ENCODE assay signal across 1 cellular context in the genomic region with DNA sequence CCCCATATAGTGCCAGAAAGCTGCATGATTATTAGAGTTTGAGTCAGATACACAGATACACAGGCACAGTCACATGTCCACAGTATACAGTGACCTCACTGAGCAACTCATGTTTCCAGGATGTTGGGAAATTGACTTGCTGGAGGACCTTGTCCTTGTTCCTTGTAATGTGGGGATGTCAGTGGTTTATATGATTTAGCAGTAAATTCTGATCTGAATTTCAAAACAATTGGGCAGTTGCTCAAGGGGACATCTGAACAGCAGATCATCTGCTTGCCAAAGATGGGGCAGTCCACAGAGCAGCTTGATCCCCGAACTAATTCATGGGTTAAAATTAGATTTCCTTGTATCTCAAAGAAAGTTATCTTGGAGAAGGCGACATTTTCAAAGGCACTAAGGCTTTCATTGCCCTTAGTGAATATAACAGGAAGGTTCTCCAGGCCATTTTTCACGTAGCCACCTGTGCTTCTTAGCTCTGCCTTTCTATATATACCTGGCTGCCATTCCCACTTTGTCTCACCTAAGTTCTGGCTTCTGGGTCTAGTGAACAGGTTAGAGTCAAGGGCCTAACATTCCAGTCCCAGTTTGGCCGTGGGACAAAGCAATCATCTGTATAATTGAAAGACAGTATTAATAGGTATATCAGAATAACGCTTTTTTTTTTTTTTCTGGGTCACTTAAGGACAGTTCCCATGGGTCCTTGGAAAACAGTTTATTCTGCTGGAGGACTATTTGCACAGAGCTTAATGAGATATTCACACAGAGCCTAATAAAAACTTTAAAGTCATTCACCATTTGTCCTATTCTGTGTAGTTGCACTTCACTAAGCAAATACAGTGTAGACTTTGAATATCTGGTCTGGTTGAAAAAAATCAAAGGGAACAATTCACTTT.
TF ChIP-seq lines count a peak whose summit lies in the region.

No MANE protein-coding gene starts in this region.

TF ChIP-seq in HepG2, 621 proteins besides CTCF, POLR2A, EP300 and RAD21 (continued from another document and continues in another):
- TF ChIP-seq, protein P1, sequence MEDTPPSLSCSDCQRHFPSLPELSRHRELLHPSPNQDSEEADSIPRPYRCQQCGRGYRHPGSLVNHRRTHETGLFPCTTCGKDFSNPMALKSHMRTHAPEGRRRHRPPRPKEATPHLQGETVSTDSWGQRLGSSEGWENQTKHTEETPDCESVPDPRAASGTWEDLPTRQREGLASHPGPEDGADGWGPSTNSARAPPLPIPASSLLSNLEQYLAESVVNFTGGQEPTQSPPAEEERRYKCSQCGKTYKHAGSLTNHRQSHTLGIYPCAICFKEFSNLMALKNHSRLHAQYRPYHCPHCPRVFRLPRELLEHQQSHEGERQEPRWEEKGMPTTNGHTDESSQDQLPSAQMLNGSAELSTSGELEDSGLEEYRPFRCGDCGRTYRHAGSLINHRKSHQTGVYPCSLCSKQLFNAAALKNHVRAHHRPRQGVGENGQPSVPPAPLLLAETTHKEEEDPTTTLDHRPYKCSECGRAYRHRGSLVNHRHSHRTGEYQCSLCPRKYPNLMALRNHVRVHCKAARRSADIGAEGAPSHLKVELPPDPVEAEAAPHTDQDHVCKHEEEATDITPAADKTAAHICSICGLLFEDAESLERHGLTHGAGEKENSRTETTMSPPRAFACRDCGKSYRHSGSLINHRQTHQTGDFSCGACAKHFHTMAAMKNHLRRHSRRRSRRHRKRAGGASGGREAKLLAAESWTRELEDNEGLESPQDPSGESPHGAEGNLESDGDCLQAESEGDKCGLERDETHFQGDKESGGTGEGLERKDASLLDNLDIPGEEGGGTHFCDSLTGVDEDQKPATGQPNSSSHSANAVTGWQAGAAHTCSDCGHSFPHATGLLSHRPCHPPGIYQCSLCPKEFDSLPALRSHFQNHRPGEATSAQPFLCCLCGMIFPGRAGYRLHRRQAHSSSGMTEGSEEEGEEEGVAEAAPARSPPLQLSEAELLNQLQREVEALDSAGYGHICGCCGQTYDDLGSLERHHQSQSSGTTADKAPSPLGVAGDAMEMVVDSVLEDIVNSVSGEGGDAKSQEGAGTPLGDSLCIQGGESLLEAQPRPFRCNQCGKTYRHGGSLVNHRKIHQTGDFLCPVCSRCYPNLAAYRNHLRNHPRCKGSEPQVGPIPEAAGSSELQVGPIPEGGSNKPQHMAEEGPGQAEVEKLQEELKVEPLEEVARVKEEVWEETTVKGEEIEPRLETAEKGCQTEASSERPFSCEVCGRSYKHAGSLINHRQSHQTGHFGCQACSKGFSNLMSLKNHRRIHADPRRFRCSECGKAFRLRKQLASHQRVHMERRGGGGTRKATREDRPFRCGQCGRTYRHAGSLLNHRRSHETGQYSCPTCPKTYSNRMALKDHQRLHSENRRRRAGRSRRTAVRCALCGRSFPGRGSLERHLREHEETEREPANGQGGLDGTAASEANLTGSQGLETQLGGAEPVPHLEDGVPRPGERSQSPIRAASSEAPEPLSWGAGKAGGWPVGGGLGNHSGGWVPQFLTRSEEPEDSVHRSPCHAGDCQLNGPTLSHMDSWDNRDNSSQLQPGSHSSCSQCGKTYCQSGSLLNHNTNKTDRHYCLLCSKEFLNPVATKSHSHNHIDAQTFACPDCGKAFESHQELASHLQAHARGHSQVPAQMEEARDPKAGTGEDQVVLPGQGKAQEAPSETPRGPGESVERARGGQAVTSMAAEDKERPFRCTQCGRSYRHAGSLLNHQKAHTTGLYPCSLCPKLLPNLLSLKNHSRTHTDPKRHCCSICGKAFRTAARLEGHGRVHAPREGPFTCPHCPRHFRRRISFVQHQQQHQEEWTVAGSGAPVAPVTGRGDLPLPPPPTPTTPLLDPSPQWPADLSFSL (CRISPR knock-in tag; IDR thresholded peaks at IDR 0.05), result no peak
- TF ChIP-seq KLF12 (CRISPR knock-in tag; IDR thresholded peaks at IDR 0.05; ENCODE audit: borderline replicate concordance) (0 out of 2 replicates have a peak, but pooled peaks have one; percentile 32), ZNF703 (CRISPR knock-in tag; IDR thresholded peaks at IDR 0.05; ENCODE audit: borderline replicate concordance) (no peak), ZNF781 (CRISPR knock-in tag; IDR thresholded peaks at IDR 0.05; ENCODE audit: borderline replicate concordance, not compliant biosample characterization) (no peak), ZNF572 (CRISPR knock-in tag; IDR thresholded peaks at IDR 0.05) (no peak), NPAS2 (CRISPR knock-in tag; IDR thresholded peaks at IDR 0.05; ENCODE audit: borderline replicate concordance) (no peak), HOXA5 (CRISPR knock-in tag; IDR thresholded peaks at IDR 0.05) (peak; percentile 52; the same call in 1 of the 2 replicates), FOXC1 (CRISPR knock-in tag; IDR thresholded peaks at IDR 0.05; ENCODE audit: borderline replicate concordance) (no peak; the same call in 1 of the 2 replicates), SMAD1 (CRISPR knock-in tag; IDR thresholded peaks at IDR 0.05; ENCODE audit: borderline replicate concordance, low read depth) (no peak), ZSCAN9 (CRISPR knock-in tag; IDR thresholded peaks at IDR 0.05; ENCODE audit: borderline replicate concordance) (0 out of 2 replicates have a peak, but pooled peaks have one; percentile 20), ZNF460 (CRISPR knock-in tag; IDR thresholded peaks at IDR 0.05; ENCODE audit: borderline replicate concordance) (no peak), ZNF615 (CRISPR knock-in tag; IDR thresholded peaks at IDR 0.05; ENCODE audit: borderline replicate concordance) (no peak; the same call in 1 of the 2 replicates), SMARCC2 (IDR thresholded peaks at IDR 0.05) (0 out of 2 replicates have a peak, but pooled peaks have one; percentile 3), ZNF883 (CRISPR knock-in tag; IDR thresholded peaks at IDR 0.05; ENCODE audit: not compliant biosample characterization) (no peak), ZNF674 (CRISPR knock-in tag; IDR thresholded peaks at IDR 0.05; ENCODE audit: low read depth) (no peak), ZFY (CRISPR knock-in tag; IDR thresholded peaks at IDR 0.05) (peak; percentile 43; the same call in 1 of the 2 replicates), AKAP8 (CRISPR knock-in tag; IDR thresholded peaks at IDR 0.05) (peak; percentile 82), CHD4 (IDR thresholded peaks at IDR 0.05; ENCODE audit: borderline replicate concordance, low read length) (peak; percentile 85), MEIS2 (CRISPR knock-in tag; IDR thresholded peaks at IDR 0.05) (no peak; the same call in 1 of the 2 replicates), CAMTA2 (CRISPR knock-in tag; IDR thresholded peaks at IDR 0.05; ENCODE audit: borderline replicate concordance) (no peak), ISL2 (CRISPR knock-in tag; IDR thresholded peaks at IDR 0.05) (peak; percentile 78), TEAD2 (CRISPR knock-in tag; IDR thresholded peaks at IDR 0.05) (no peak), NFE2L2 (IDR thresholded peaks at IDR 0.05; ENCODE audit: low read length) (no peak), AHR (CRISPR knock-in tag; IDR thresholded peaks at IDR 0.05) (no peak; the same call in 1 of the 2 replicates), CBX5 (CRISPR knock-in tag; IDR thresholded peaks at IDR 0.05; ENCODE audit: borderline replicate concordance) (no peak; the same call in 1 of the 2 replicates), RBM22 (optimal IDR thresholded peaks at IDR 0.05; ENCODE audit: low read length) (no peak), ZNF510 (CRISPR knock-in tag; IDR thresholded peaks at IDR 0.05; ENCODE audit: low read depth) (peak; percentile 94; the same call in 1 of the 2 replicates), ZNF468 (CRISPR knock-in tag; IDR thresholded peaks at IDR 0.05) (no peak; the same call in 1 of the 2 replicates), MED1 (CRISPR knock-in tag; IDR thresholded peaks at IDR 0.05) (peak; percentile 78), ZBTB21 (CRISPR knock-in tag; IDR thresholded peaks at IDR 0.05) (peak; percentile 77), U2AF1 (optimal IDR thresholded peaks at IDR 0.05; ENCODE audit: low read depth, low read length) (no peak), ZFX (CRISPR knock-in tag; IDR thresholded peaks at IDR 0.05; ENCODE audit: low read depth) (peak; percentile 70), SRSF9 (IDR thresholded peaks at IDR 0.05; ENCODE audit: borderline replicate concordance, insufficient read depth, low read depth, low read length, poor library complexity, severe bottlenecking) (no peak), PLRG1 (conservative IDR thresholded peaks at IDR 0.05) (no peak), ZNF772 (CRISPR knock-in tag; IDR thresholded peaks at IDR 0.05) (no peak), TGIF2 (CRISPR knock-in tag; IDR thresholded peaks at IDR 0.05) (no peak), YEATS2 (CRISPR knock-in tag; IDR thresholded peaks at IDR 0.05; ENCODE audit: borderline replicate concordance) (peak; percentile 52; the same call in 1 of the 2 replicates)
- TF ChIP-seq, protein P2, sequence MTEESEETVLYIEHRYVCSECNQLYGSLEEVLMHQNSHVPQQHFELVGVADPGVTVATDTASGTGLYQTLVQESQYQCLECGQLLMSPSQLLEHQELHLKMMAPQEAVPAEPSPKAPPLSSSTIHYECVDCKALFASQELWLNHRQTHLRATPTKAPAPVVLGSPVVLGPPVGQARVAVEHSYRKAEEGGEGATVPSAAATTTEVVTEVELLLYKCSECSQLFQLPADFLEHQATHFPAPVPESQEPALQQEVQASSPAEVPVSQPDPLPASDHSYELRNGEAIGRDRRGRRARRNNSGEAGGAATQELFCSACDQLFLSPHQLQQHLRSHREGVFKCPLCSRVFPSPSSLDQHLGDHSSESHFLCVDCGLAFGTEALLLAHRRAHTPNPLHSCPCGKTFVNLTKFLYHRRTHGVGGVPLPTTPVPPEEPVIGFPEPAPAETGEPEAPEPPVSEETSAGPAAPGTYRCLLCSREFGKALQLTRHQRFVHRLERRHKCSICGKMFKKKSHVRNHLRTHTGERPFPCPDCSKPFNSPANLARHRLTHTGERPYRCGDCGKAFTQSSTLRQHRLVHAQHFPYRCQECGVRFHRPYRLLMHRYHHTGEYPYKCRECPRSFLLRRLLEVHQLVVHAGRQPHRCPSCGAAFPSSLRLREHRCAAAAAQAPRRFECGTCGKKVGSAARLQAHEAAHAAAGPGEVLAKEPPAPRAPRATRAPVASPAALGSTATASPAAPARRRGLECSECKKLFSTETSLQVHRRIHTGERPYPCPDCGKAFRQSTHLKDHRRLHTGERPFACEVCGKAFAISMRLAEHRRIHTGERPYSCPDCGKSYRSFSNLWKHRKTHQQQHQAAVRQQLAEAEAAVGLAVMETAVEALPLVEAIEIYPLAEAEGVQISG (CRISPR knock-in tag; IDR thresholded peaks at IDR 0.05), result peak; percentile 36; the same call in 1 of the 2 replicates
- TF ChIP-seq, protein P3, sequence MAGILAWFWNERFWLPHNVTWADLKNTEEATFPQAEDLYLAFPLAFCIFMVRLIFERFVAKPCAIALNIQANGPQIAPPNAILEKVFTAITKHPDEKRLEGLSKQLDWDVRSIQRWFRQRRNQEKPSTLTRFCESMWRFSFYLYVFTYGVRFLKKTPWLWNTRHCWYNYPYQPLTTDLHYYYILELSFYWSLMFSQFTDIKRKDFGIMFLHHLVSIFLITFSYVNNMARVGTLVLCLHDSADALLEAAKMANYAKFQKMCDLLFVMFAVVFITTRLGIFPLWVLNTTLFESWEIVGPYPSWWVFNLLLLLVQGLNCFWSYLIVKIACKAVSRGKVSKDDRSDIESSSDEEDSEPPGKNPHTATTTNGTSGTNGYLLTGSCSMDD (CRISPR knock-in tag; IDR thresholded peaks at IDR 0.05), result no peak
- TF ChIP-seq, protein P4, sequence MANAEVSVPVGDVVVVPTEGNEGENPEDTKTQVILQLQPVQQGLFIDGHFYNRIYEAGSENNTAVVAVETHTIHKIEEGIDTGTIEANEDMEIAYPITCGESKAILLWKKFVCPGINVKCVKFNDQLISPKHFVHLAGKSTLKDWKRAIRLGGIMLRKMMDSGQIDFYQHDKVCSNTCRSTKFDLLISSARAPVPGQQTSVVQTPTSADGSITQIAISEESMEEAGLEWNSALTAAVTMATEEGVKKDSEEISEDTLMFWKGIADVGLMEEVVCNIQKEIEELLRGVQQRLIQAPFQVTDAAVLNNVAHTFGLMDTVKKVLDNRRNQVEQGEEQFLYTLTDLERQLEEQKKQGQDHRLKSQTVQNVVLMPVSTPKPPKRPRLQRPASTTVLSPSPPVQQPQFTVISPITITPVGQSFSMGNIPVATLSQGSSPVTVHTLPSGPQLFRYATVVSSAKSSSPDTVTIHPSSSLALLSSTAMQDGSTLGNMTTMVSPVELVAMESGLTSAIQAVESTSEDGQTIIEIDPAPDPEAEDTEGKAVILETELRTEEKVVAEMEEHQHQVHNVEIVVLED (CRISPR knock-in tag; IDR thresholded peaks at IDR 0.05; ENCODE audit: borderline replicate concordance), result peak; percentile 12; the same call in 1 of the 2 replicates
- TF ChIP-seq, protein P5, sequence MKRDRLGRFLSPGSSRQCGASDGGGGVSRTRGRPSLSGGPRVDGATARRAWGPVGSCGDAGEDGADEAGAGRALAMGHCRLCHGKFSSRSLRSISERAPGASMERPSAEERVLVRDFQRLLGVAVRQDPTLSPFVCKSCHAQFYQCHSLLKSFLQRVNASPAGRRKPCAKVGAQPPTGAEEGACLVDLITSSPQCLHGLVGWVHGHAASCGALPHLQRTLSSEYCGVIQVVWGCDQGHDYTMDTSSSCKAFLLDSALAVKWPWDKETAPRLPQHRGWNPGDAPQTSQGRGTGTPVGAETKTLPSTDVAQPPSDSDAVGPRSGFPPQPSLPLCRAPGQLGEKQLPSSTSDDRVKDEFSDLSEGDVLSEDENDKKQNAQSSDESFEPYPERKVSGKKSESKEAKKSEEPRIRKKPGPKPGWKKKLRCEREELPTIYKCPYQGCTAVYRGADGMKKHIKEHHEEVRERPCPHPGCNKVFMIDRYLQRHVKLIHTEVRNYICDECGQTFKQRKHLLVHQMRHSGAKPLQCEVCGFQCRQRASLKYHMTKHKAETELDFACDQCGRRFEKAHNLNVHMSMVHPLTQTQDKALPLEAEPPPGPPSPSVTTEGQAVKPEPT (CRISPR knock-in tag; IDR thresholded peaks at IDR 0.05; ENCODE audit: low read depth), result 0 out of 2 replicates have a peak, but pooled peaks have one; percentile 48
- TF ChIP-seq, protein P6, sequence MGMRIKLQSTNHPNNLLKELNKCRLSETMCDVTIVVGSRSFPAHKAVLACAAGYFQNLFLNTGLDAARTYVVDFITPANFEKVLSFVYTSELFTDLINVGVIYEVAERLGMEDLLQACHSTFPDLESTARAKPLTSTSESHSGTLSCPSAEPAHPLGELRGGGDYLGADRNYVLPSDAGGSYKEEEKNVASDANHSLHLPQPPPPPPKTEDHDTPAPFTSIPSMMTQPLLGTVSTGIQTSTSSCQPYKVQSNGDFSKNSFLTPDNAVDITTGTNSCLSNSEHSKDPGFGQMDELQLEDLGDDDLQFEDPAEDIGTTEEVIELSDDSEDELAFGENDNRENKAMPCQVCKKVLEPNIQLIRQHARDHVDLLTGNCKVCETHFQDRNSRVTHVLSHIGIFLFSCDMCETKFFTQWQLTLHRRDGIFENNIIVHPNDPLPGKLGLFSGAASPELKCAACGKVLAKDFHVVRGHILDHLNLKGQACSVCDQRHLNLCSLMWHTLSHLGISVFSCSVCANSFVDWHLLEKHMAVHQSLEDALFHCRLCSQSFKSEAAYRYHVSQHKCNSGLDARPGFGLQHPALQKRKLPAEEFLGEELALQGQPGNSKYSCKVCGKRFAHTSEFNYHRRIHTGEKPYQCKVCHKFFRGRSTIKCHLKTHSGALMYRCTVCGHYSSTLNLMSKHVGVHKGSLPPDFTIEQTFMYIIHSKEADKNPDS (CRISPR knock-in tag; IDR thresholded peaks at IDR 0.05), result 0 out of 2 replicates have a peak, but pooled peaks have one; percentile 60
- TF ChIP-seq, protein P7, sequence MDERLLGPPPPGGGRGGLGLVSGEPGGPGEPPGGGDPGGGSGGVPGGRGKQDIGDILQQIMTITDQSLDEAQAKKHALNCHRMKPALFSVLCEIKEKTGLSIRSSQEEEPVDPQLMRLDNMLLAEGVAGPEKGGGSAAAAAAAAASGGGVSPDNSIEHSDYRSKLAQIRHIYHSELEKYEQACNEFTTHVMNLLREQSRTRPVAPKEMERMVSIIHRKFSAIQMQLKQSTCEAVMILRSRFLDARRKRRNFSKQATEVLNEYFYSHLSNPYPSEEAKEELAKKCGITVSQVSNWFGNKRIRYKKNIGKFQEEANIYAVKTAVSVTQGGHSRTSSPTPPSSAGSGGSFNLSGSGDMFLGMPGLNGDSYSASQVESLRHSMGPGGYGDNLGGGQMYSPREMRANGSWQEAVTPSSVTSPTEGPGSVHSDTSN (CRISPR knock-in tag; IDR thresholded peaks at IDR 0.05), result no peak
